ENCODE assay signal across 9 cellular contexts in the genomic region with DNA sequence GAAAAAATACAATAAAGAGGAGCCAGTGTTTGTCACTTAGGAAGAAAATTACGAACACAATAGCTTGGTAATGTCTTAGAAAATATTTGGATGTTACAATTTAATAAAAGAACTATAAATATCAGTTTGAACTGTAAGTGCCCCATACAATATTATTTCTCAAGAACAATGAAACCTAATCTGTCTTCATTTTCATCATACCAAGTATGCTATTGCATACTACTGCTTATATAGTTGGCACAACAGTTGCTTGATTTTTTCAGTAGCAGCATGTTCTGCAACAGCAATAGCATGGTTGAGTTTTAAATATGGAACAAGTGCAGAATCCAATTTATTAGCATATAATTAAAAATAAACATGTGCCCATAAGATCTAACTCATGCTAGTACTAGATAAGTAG.
"Had no signal": no experiment of that assay in that cellular context is flagged by ENCODE, and none has a peak within 500 bp of the region (broad histone marks: within the 10 kb centered on the region; RNA-seq: fewer than 3 reads in every experiment).

No MANE protein-coding gene starts in this region.

- H3K9me3 ChIP-seq: HAP-1 had no signal

- DNase-seq: GM23248, GOT3, H7, HFFc6 had no signal

- H3K4me3 ChIP-seq: GM23248, HAP-1 had no signal

- H3K36me3 ChIP-seq: HAP-1 had no signal

- H3K9ac ChIP-seq: GM23248 had no signal

- H3K4me1 Mint-ChIP-seq: IgD-negative memory B cell had no signal

- H3K4me3 Mint-ChIP-seq: HFFc6, IgD-negative memory B cell had no signal

- H3K27ac ChIP-seq: GM23248, HL-60 had no signal

- ATAC-seq: HCT116, HepG2 had no signal

- H3K36me3 Mint-ChIP-seq: IgD-negative memory B cell had no signal

- H3K27me3 Mint-ChIP-seq: IgD-negative memory B cell had no signal

- H3K27ac Mint-ChIP-seq: HFFc6, IgD-negative memory B cell had no signal
